In genomic region chr10:125151824-125152634, GRCh38 we compare ENCODE assay signal across 10 cellular contexts. TPM values are rescaled to one million over a fixed set of nuclear protein-coding genes. Genes with fewer than 3 reads are reported as not detected.
DNase-seq lines count a peak whose midpoint lies in the region; ATAC-seq, FAIRE-seq and TF ChIP-seq lines count a peak whose summit lies in the region.
"Had no signal": no experiment of that assay in that cellular context is flagged by ENCODE, and none has a peak within 500 bp of the region (broad histone marks: within the 10 kb centered on the region; RNA-seq: fewer than 3 reads in every experiment).

No MANE protein-coding gene starts in this region.

- H3K27ac ChIP-seq in RWPE2 (ENCODE audit: poor library complexity, severe bottlenecking) (peak overlapping the region; percentile 89), right cardiac atrium (ENCODE audit: low read length) (no peak overlapping the region), SJCRH30 (no peak overlapping the region)

- no peak for TF ChIP-seq CTCF in RWPE2 (IDR thresholded peaks at IDR 0.05; ENCODE audit: poor library complexity, severe bottlenecking)
- no peak for TF ChIP-seq CTCF in progenitor cell of endocrine pancreas (IDR thresholded peaks at IDR 0.05; ENCODE audit: unreplicated experiment)

- 38% methylated on average over 62 of the region's 63 CpGs for WGBS in right cardiac atrium

- ATAC-seq in RWPE2 (ENCODE audit: low read depth) (0 out of 3 replicates have a peak, but pooled peaks have one; percentile 13), right cardiac atrium (peak in 1 of 2 donors; percentile 2), GM21390 (IDR thresholded peaks at IDR 0.05; ENCODE audit: unreplicated experiment) (no peak)

- H3K4me1 ChIP-seq in ES-I3 (ENCODE audit: insufficient read depth, low read length) (peaks cover 78% of the 10 kb centered on the region), RWPE2 (ENCODE audit: insufficient read depth, poor library complexity, severe bottlenecking) (peaks cover 82% of the 10 kb centered on the region), right cardiac atrium (ENCODE audit: control insufficient read depth, insufficient read depth, low read length) (peaks cover 38% of the 10 kb centered on the region), SJCRH30 (peaks cover 36% of the 10 kb centered on the region)

- peaks cover 80% of the 10 kb centered on the region for H3K4me1 Mint-ChIP-seq in progenitor cell of endocrine pancreas (ENCODE audit: low read depth)
- no peaks in the 10 kb centered on the region for H3K4me1 Mint-ChIP-seq in activated naive CD4-positive, alpha-beta T cell treated with anti-CD3 and anti-CD28 coated beads, Interleukin-2, amount 10 ng/mL, durations not matched to agents 7 days and 5 days

- H3K9me3 ChIP-seq in ES-I3 (ENCODE audit: control insufficient read depth, insufficient read depth, low read length) (no peaks in the 10 kb centered on the region), RWPE2 (ENCODE audit: severe bottlenecking) (no peaks in the 10 kb centered on the region), right cardiac atrium (ENCODE audit: control insufficient read depth, low read length) (no peaks in the 10 kb centered on the region), SJCRH30 (replicated peaks) (no peaks in the 10 kb centered on the region)
- H3K9me3 ChIP-seq: SK-N-SH had no signal

- no peak for FAIRE-seq in urothelium cell line (lab: Jason Lieb, UNC)

- DNase-seq in RWPE2 (ENCODE audit: low spot score) (no peak), right cardiac atrium (peak in 2 of 3 donors; percentile 73 to 78), progenitor cell of endocrine pancreas (ENCODE audit: low spot score, unreplicated experiment) (peak; percentile 17), SJCRH30 (no peak), urothelium cell line (ENCODE audit: low spot score) (no peak)
- no peak for DNase-seq in activated naive CD4-positive, alpha-beta T cell treated with anti-CD3 and anti-CD28 coated beads, Interleukin-2, amount 10 ng/mL, durations not matched to agents 7 days and 5 days
- DNase-seq: EL, SK-N-SH had no signal

- intact Hi-C loops in right cardiac atrium (cut with DNase I), result loop anchor here in 2 of 4 donors (10.0 kb wide), 2 partner anchors 67 to 87 kb away; no protein-coding TSS in a partner anchor

- H3K27ac Mint-ChIP-seq in progenitor cell of endocrine pancreas, result peak overlapping the region; percentile 100
- no peak overlapping the region for H3K27ac Mint-ChIP-seq in activated naive CD4-positive, alpha-beta T cell treated with anti-CD3 and anti-CD28 coated beads, Interleukin-2, amount 10 ng/mL, durations not matched to agents 7 days and 5 days

- H3K27me3 ChIP-seq in RWPE2 (ENCODE audit: insufficient read depth, poor library complexity, severe bottlenecking), result no peaks in the 10 kb centered on the region
- H3K27me3 ChIP-seq in right cardiac atrium (ENCODE audit: control insufficient read depth, insufficient read depth), result no peaks in the 10 kb centered on the region
- H3K27me3 ChIP-seq in SJCRH30, result no peaks in the 10 kb centered on the region

- no peaks in the 10 kb centered on the region for H3K27me3 Mint-ChIP-seq in progenitor cell of endocrine pancreas
- peaks cover 87% of the 10 kb centered on the region for H3K27me3 Mint-ChIP-seq in activated naive CD4-positive, alpha-beta T cell treated with anti-CD3 and anti-CD28 coated beads, Interleukin-2, amount 10 ng/mL, durations not matched to agents 7 days and 5 days

- H3K4me3 ChIP-seq in RWPE2 (ENCODE audit: severe bottlenecking), result peak overlapping the region; percentile 16
- no peak overlapping the region for H3K4me3 ChIP-seq in right cardiac atrium (ENCODE audit: low read length)
- H3K4me3 ChIP-seq in SJCRH30, result no peak overlapping the region

- H3K9ac ChIP-seq in ES-I3 (ENCODE audit: low read depth, low read length), result peak overlapping the region; percentile 44
- H3K9ac ChIP-seq: SK-N-SH had no signal

- H3K36me3 Mint-ChIP-seq in progenitor cell of endocrine pancreas (ENCODE audit: insufficient read depth), result peaks cover 11% of the 10 kb centered on the region
- no peaks in the 10 kb centered on the region for H3K36me3 Mint-ChIP-seq in activated naive CD4-positive, alpha-beta T cell treated with anti-CD3 and anti-CD28 coated beads, Interleukin-2, amount 10 ng/mL, durations not matched to agents 7 days and 5 days

- H3K36me3 ChIP-seq in ES-I3 (ENCODE audit: insufficient read depth, low read length) (0 out of 2 replicates have a peak, but pooled peaks cover 4% of the 10 kb centered on the region), RWPE2 (ENCODE audit: low read depth) (peaks cover 62% of the 10 kb centered on the region), SJCRH30 (peaks cover 8% of the 10 kb centered on the region)

- H3K4me3 Mint-ChIP-seq in progenitor cell of endocrine pancreas (ENCODE audit: low read depth), result peak overlapping the region; percentile 65
- H3K4me3 Mint-ChIP-seq in activated naive CD4-positive, alpha-beta T cell treated with anti-CD3 and anti-CD28 coated beads, Interleukin-2, amount 10 ng/mL, durations not matched to agents 7 days and 5 days, result no peak overlapping the region

- CTCF ChIA-PET in activated naive CD4-positive, alpha-beta T cell treated with anti-CD3 and anti-CD28 coated beads, Interleukin-2, amount 10 ng/mL, durations not matched to agents 7 days and 5 days (lab: Charles Lee), result no interaction called here

- no peaks in the 10 kb centered on the region for H3K9me3 Mint-ChIP-seq in progenitor cell of endocrine pancreas (ENCODE audit: low read depth)
- no peaks in the 10 kb centered on the region for H3K9me3 Mint-ChIP-seq in activated naive CD4-positive, alpha-beta T cell treated with anti-CD3 and anti-CD28 coated beads, Interleukin-2, amount 10 ng/mL, durations not matched to agents 7 days and 5 days

RNA-seq across cellular contexts. Expression of gene CTBP2, which starts 8.3 kb away (rescaled TPM):
- total RNA-seq in right cardiac atrium, result 10 to 100 TPM; 36.6 to 38.7 (median 38.0) TPM
- polyA plus RNA-seq in right cardiac atrium, result 16.6 TPM
- 182 and 183 TPM in 2 replicates for total RNA-seq in progenitor cell of endocrine pancreas
- 67.8 and 69.0 TPM in 2 replicates for total RNA-seq in SJCRH30 (2014; rRNA removed; shearing (Covaris generic))

Comparison
In these comparisons a context has a peak if more than half of its experiments do, and no peak if none do; other contexts are left out.
1. DNase-seq: peak in right cardiac atrium (2 of 3) and progenitor cell of endocrine pancreas (single experiment); none in RWPE2 (single experiment), SJCRH30 (0 of 2), activated naive CD4-positive, alpha-beta T cell treated with anti-CD3 and anti-CD28 coated beads, Interleukin-2, amount 10 ng/mL, durations not matched to agents 7 days and 5 days (single experiment) and urothelium cell line (single experiment).